In genomic region chr9:98199388-98200033, GRCh38 we compare ENCODE assay signal across 1 cellular context.
TF ChIP-seq lines count a peak whose summit lies in the region.

No MANE protein-coding gene starts in this region.

TF ChIP-seq in K562, 482 proteins besides CTCF, POLR2A, EP300 and RAD21:
- TF ChIP-seq PML (IDR thresholded peaks at IDR 0.05; ENCODE audit: low read length): no peak
- no peak for TF ChIP-seq MEIS2 (IDR thresholded peaks at IDR 0.05; ENCODE audit: partially characterized antibody)
- 0 out of 4 replicates have a peak, but pooled peaks of 1 of the 2 experiments have one; percentile 14 for TF ChIP-seq KDM1A (IDR thresholded peaks at IDR 0.05)
- TF ChIP-seq ADNP (tag; IDR thresholded peaks at IDR 0.05): no peak
- TF ChIP-seq GTF2A2 (tag; IDR thresholded peaks at IDR 0.05): no peak
- TF ChIP-seq TRIM24 (IDR thresholded peaks at IDR 0.05): no peak
- TF ChIP-seq ZFP36 (IDR thresholded peaks at IDR 0.05; ENCODE audit: low read depth, low read length, partially characterized antibody): peak; percentile 97
- no peak for TF ChIP-seq PTRF (tag; IDR thresholded peaks at IDR 0.05)
- no peak for TF ChIP-seq RNF219 (CRISPR knock-in tag; IDR thresholded peaks at IDR 0.05)
- peak; percentile 51 for TF ChIP-seq RBM25 (IDR thresholded peaks at IDR 0.05; ENCODE audit: low read depth, low read length, severe bottlenecking)
- TF ChIP-seq SAFB (IDR thresholded peaks at IDR 0.05; ENCODE audit: borderline replicate concordance, low read depth, low read length): no peak
- TF ChIP-seq RB1 (IDR thresholded peaks at IDR 0.05; ENCODE audit: low read depth): no peak
- no peak for TF ChIP-seq SIN3B (IDR thresholded peaks at IDR 0.05; ENCODE audit: low read depth)
- TF ChIP-seq PTBP1 (IDR thresholded peaks at IDR 0.05; ENCODE audit: low read depth, low read length): 0 out of 2 replicates have a peak, but pooled peaks have one; percentile 45
- 0 out of 2 replicates have a peak, but pooled peaks have one; percentile 50 for TF ChIP-seq BCOR (IDR thresholded peaks at IDR 0.05)
- peak; percentile 31; the same call in 1 of the 2 replicates for TF ChIP-seq SMARCA5 (IDR thresholded peaks at IDR 0.05)
- TF ChIP-seq TRIM28 (IDR thresholded peaks at IDR 0.05): no peak
- no peak for TF ChIP-seq CBX5 (IDR thresholded peaks at IDR 0.05; ENCODE audit: borderline replicate concordance, low read depth)
- no peak for TF ChIP-seq DACH1 (IDR thresholded peaks at IDR 0.05; ENCODE audit: partially characterized antibody)
- TF ChIP-seq HDAC1 (IDR thresholded peaks at IDR 0.05): no peak
- TF ChIP-seq XRCC3 (IDR thresholded peaks at IDR 0.05): no peak
